In genomic region chr16:9138021-9138680, GRCh38 we compare ENCODE assay signal across 12 cellular contexts. TPM values are rescaled to one million over a fixed set of nuclear protein-coding genes. Genes with fewer than 3 reads are reported as not detected.
DNase-seq lines count a peak whose midpoint lies in the region; ATAC-seq, FAIRE-seq and TF ChIP-seq lines count a peak whose summit lies in the region.
"Had no signal": no experiment of that assay in that cellular context is flagged by ENCODE, and none has a peak within 500 bp of the region (broad histone marks: within the 10 kb centered on the region; RNA-seq: fewer than 3 reads in every experiment).

No MANE protein-coding gene starts in this region.

- H4K20me1 ChIP-seq in IMR-90 (ENCODE audit: insufficient read depth, low read length), result peaks cover 4% of the 10 kb centered on the region; the same call in 1 of the 2 replicates

- H3K79me1 ChIP-seq in IMR-90 (ENCODE audit: low read depth in 1 of 2, low read length in 2 of 2), result peaks cover 0 to 20% of the 10 kb centered on the region in 2 experiments; a peak in 1 of 4 replicates

- TF ChIP-seq POLR2A in IMR-90 (IDR thresholded peaks at IDR 0.05; ENCODE audit: low read depth, low read length), result no peak

- intact Hi-C loops in IMR-90 (cut with micrococcal nuclease) (loop anchor here (2.0 to 10.0 kb wide), 2 partner anchors 573 to 1371 kb away; no protein-coding TSS in a partner anchor), kidney (cut with DNase I) (no loop called here)

- H3K27ac ChIP-seq in IMR-90 (ENCODE audit: insufficient read depth, low read length) (no peak overlapping the region), RWPE2 (ENCODE audit: poor library complexity, severe bottlenecking) (no peak overlapping the region), kidney (ENCODE audit: low read depth in 2 of 2, low read length in 2 of 2) (no peak overlapping the region)

- H3K4me1 ChIP-seq in IMR-90 (ENCODE audit: control insufficient read depth, insufficient read depth, low read length) (no peaks in the 10 kb centered on the region), RWPE2 (ENCODE audit: insufficient read depth, poor library complexity, severe bottlenecking) (peaks cover 9% of the 10 kb centered on the region), kidney (ENCODE audit: control insufficient read depth in 1 of 2, insufficient read depth in 1 of 2, low read depth in 1 of 2, low read length in 2 of 2) (peaks cover 0 to 5% of the 10 kb centered on the region in 2 donors)
- H3K4me1 ChIP-seq: Caco-2 had no signal

- no peaks in the 10 kb centered on the region for H3K27me3 ChIP-seq in IMR-90 (ENCODE audit: control insufficient read depth, insufficient read depth, low read length)
- no peaks in the 10 kb centered on the region for H3K27me3 ChIP-seq in RWPE2 (ENCODE audit: insufficient read depth, poor library complexity, severe bottlenecking)

- peaks cover 22 to 35% of the 10 kb centered on the region in 2 donors for H3K4me1 Mint-ChIP-seq in stimulated activated naive B cell treated with anti-CD40 and anti-IgM and Interleukin-4, amounts not matched to agents 10 μg/mL and 1 μg/mL and 100 μg/mL, for 72 hours
- H3K4me1 Mint-ChIP-seq in activated CD8-positive, alpha-beta memory T cell treated with anti-CD3 and anti-CD28 coated beads, Interleukin-2, amount 10 ng/mL, durations not matched to agents 7 days and 5 days, result peaks cover 22% of the 10 kb centered on the region

- no peak overlapping the region for H4K8ac ChIP-seq in IMR-90 (ENCODE audit: low read depth in 2 of 2, low read length in 2 of 2)

- H2BK5ac ChIP-seq in IMR-90 (ENCODE audit: low read depth, low read length, poor library complexity, severe bottlenecking), result no peak overlapping the region

- no peak for FAIRE-seq in kidney (lab: Jason Lieb, UNC)
- FAIRE-seq: RCC 7860 had no signal

- H3K14ac ChIP-seq in IMR-90 (replicated peaks; ENCODE audit: low read depth, low read length), result no peak overlapping the region

- TF ChIP-seq CTCF in IMR-90 (conservative IDR thresholded peaks at IDR 0.05; ENCODE audit: low read depth, low read length) (no peak), RWPE2 (IDR thresholded peaks at IDR 0.05; ENCODE audit: poor library complexity, severe bottlenecking) (no peak), kidney (IDR thresholded peaks at IDR 0.05; ENCODE audit: borderline replicate concordance, extremely low read depth, insufficient read depth) (no peak)

- no peak overlapping the region for H3K56ac ChIP-seq in IMR-90 (ENCODE audit: extremely low read depth, insufficient read depth, low read length)

- WGBS in IMR-90 (ENCODE audit: extremely low coverage in 2 of 2, insufficient read length in 1 of 2), 2 experiments, result 91% methylated on average over 4 of the region's 14 CpGs; no CpG with 5 or more reads in 1 of the 2 experiments

- no peak overlapping the region for H2BK15ac ChIP-seq in IMR-90 (ENCODE audit: low read depth, low read length)

- H4K91ac ChIP-seq in IMR-90 (ENCODE audit: insufficient read depth, low read depth, low read length), result no peak overlapping the region

- H3K27ac Mint-ChIP-seq in stimulated activated naive B cell treated with anti-CD40 and anti-IgM and Interleukin-4, amounts not matched to agents 10 μg/mL and 1 μg/mL and 100 μg/mL, for 72 hours, result peak overlapping the region; percentile 14
- H3K27ac Mint-ChIP-seq in activated CD8-positive, alpha-beta memory T cell treated with anti-CD3 and anti-CD28 coated beads, Interleukin-2, amount 10 ng/mL, durations not matched to agents 7 days and 5 days, result no peak overlapping the region

- BruUV-seq in IMR-90 (replicated peaks; lab: Mats Ljungman, UMichigan), result no TSS peak

- no peaks in the 10 kb centered on the region for H3K9me3 ChIP-seq in IMR-90 (ENCODE audit: control insufficient read depth, insufficient read depth, low read length)
- no peaks in the 10 kb centered on the region for H3K9me3 ChIP-seq in RWPE2 (ENCODE audit: severe bottlenecking)
- H3K9me3 ChIP-seq in kidney (ENCODE audit: control insufficient read depth in 1 of 2, low read length in 2 of 2), result no peaks in the 10 kb centered on the region
- H3K9me3 ChIP-seq: Caco-2 had no signal

- no peak overlapping the region for H3K23ac ChIP-seq in IMR-90 (ENCODE audit: low read depth, low read length)

- DNase-seq in IMR-90, result no peak
- peak; percentile 24 for DNase-seq in RWPE2 (ENCODE audit: low spot score)
- DNase-seq in kidney, result peak; percentile 14
- DNase-seq in stimulated activated naive B cell treated with anti-CD40 and anti-IgM and Interleukin-4, amounts not matched to agents 10 μg/mL and 1 μg/mL and 100 μg/mL, for 72 hours, result no peak
- no peak for DNase-seq in activated CD8-positive, alpha-beta memory T cell treated with anti-CD3 and anti-CD28 coated beads, Interleukin-2, amount 10 ng/mL, durations not matched to agents 7 days and 5 days
- DNase-seq in NCI-H69 (lab: John Stamatoyannopoulos, UW), result no peak
- DNase-seq: NCI-H187 treated with DMSO at 0.1 percent for 48 hours, NCI-H510A had no signal

- no peak overlapping the region for H3K4me2 ChIP-seq in IMR-90 (ENCODE audit: low read depth, low read length)

- no peak for TF ChIP-seq RAD21 in IMR-90 (IDR thresholded peaks at IDR 0.05; ENCODE audit: low read length)

- no peak overlapping the region for H4K5ac ChIP-seq in IMR-90 (ENCODE audit: low read depth, low read length)

- in situ Hi-C loops in IMR-90 (cut with MboI; ENCODE audit: low sequenced_read_pairs), result loop anchor here (25.0 kb wide), 2 partner anchors 476 to 576 kb away; partner anchors contain the start of gene ABAT

- CTCF ChIA-PET in IMR-90 (lab: Yijun Ruan, JAX), result interaction anchor here (1.6 to 1.7 kb wide), 2 partner anchors 10 to 13 kb away, joined by 4 read pairs; no protein-coding TSS in a partner anchor
- CTCF ChIA-PET in activated CD8-positive, alpha-beta memory T cell treated with anti-CD3 and anti-CD28 coated beads, Interleukin-2, amount 10 ng/mL, durations not matched to agents 7 days and 5 days (lab: Charles Lee), result interaction anchor here (0.6 to 2.4 kb wide), 21 partner anchors 10 to 1044 kb away, joined by 3 to 9 read pairs (median 4); partner anchors contain the start of genes GRIN2A and METTL22

- H3K36me3 ChIP-seq in IMR-90 (ENCODE audit: control insufficient read depth, insufficient read depth, low read length) (no peaks in the 10 kb centered on the region), RWPE2 (ENCODE audit: low read depth) (no peaks in the 10 kb centered on the region), kidney (ENCODE audit: control insufficient read depth in 1 of 2, insufficient read depth in 2 of 2, low read length in 2 of 2) (no peaks in the 10 kb centered on the region)

- H3K9me3 Mint-ChIP-seq in stimulated activated naive B cell treated with anti-CD40 and anti-IgM and Interleukin-4, amounts not matched to agents 10 μg/mL and 1 μg/mL and 100 μg/mL, for 72 hours, result peaks cover 2 to 3% of the 10 kb centered on the region in 2 donors
- no peaks in the 10 kb centered on the region for H3K9me3 Mint-ChIP-seq in activated CD8-positive, alpha-beta memory T cell treated with anti-CD3 and anti-CD28 coated beads, Interleukin-2, amount 10 ng/mL, durations not matched to agents 7 days and 5 days (ENCODE audit: low read depth)
- H3K9me3 Mint-ChIP-seq: HFFc6 had no signal

- no peak overlapping the region for H3K4me3 Mint-ChIP-seq in stimulated activated naive B cell treated with anti-CD40 and anti-IgM and Interleukin-4, amounts not matched to agents 10 μg/mL and 1 μg/mL and 100 μg/mL, for 72 hours
- H3K4me3 Mint-ChIP-seq in activated CD8-positive, alpha-beta memory T cell treated with anti-CD3 and anti-CD28 coated beads, Interleukin-2, amount 10 ng/mL, durations not matched to agents 7 days and 5 days, result no peak overlapping the region
- H3K4me3 Mint-ChIP-seq: HFFc6 had no signal

- no peak overlapping the region for H3K4ac ChIP-seq in IMR-90 (ENCODE audit: low read depth, low read length)

- dilution Hi-C loops in IMR-90 (cut with HindIII; ENCODE audit: low sequenced_read_pairs, unreplicated experiment), result no loop called here

- H2AK5ac ChIP-seq in IMR-90 (ENCODE audit: low read depth, low read length), result no peak overlapping the region

- H3K9ac ChIP-seq in IMR-90 (ENCODE audit: low read depth, low read length) (no peak overlapping the region), kidney (ENCODE audit: low read length in 2 of 2) (no peak overlapping the region)

- POLR2A ChIA-PET in IMR-90 (lab: Charles Lee; ENCODE audit: unreplicated experiment), result no interaction called here

- H3K9me1 ChIP-seq in IMR-90 (ENCODE audit: insufficient read depth, low read length), result peaks cover 3% of the 10 kb centered on the region

- no peak overlapping the region for H3K18ac ChIP-seq in IMR-90 (ENCODE audit: low read depth, low read length)

- no peak overlapping the region for H3K4me3 ChIP-seq in IMR-90 (ENCODE audit: insufficient read depth, low read depth, low read length)
- H3K4me3 ChIP-seq in RWPE2 (ENCODE audit: severe bottlenecking), result no peak overlapping the region
- no peak overlapping the region for H3K4me3 ChIP-seq in kidney (ENCODE audit: low read length in 2 of 2)

- H2BK120ac ChIP-seq in IMR-90 (ENCODE audit: low read depth, low read length), result no peak overlapping the region

- H2AK9ac ChIP-seq in IMR-90 (replicated peaks; ENCODE audit: low read depth, low read length, poor library complexity), result no peak overlapping the region

- H2AFZ ChIP-seq in IMR-90 (replicated peaks; ENCODE audit: low read length, poor library complexity), result peak overlapping the region; percentile 43

- peaks cover 20 to 30% of the 10 kb centered on the region in 2 donors for H3K36me3 Mint-ChIP-seq in stimulated activated naive B cell treated with anti-CD40 and anti-IgM and Interleukin-4, amounts not matched to agents 10 μg/mL and 1 μg/mL and 100 μg/mL, for 72 hours
- H3K36me3 Mint-ChIP-seq in activated CD8-positive, alpha-beta memory T cell treated with anti-CD3 and anti-CD28 coated beads, Interleukin-2, amount 10 ng/mL, durations not matched to agents 7 days and 5 days, result no peaks in the 10 kb centered on the region

- ATAC-seq in IMR-90 (ENCODE audit: low read depth), result no peak
- no peak for ATAC-seq in RWPE2 (ENCODE audit: low read depth)
- ATAC-seq in stimulated activated naive B cell treated with anti-CD40 and anti-IgM and Interleukin-4, amounts not matched to agents 10 μg/mL and 1 μg/mL and 100 μg/mL, for 72 hours (replicated peaks), result no peak
- no peak for ATAC-seq in activated CD8-positive, alpha-beta memory T cell treated with anti-CD3 and anti-CD28 coated beads, Interleukin-2, amount 10 ng/mL, durations not matched to agents 7 days and 5 days
- no peak for ATAC-seq in HG02759 (IDR thresholded peaks at IDR 0.05; ENCODE audit: unreplicated experiment)

- H3K27me3 Mint-ChIP-seq in stimulated activated naive B cell treated with anti-CD40 and anti-IgM and Interleukin-4, amounts not matched to agents 10 μg/mL and 1 μg/mL and 100 μg/mL, for 72 hours, result peaks cover 0 to 8% of the 10 kb centered on the region in 2 donors
- peaks cover 2% of the 10 kb centered on the region for H3K27me3 Mint-ChIP-seq in activated CD8-positive, alpha-beta memory T cell treated with anti-CD3 and anti-CD28 coated beads, Interleukin-2, amount 10 ng/mL, durations not matched to agents 7 days and 5 days

- no peak overlapping the region for H2BK20ac ChIP-seq in IMR-90 (ENCODE audit: low read depth, low read length)

RNA-seq across cellular contexts. Expression of gene HAPSTR1, which starts 46.7 kb away (rescaled TPM):
- total RNA-seq in IMR-90 (2012; rRNA removed), result 56.5 and 81.9 TPM in 2 replicates
- 18.4 and 22.2 TPM in 2 replicates for polyA plus RNA-seq in IMR-90 (2012; rRNA removed)
- polyA plus RNA-seq in IMR-90 (2012; cell fraction: cytosol; rRNA removed), result 5.9 and 7.3 TPM in 2 replicates
- polyA plus RNA-seq in IMR-90 (2012; cell fraction: nucleus; rRNA removed; ENCODE audit: low replicate concordance), result 5.7 and 23.8 TPM in 2 replicates
- total RNA-seq in kidney, result 77.0 TPM
- polyA plus RNA-seq in kidney (ENCODE audit: insufficient read depth, low read depth, low replicate concordance), result 14.7 TPM
- 10 to 100 TPM; 52.3 to 63.8 TPM for total RNA-seq in activated CD8-positive, alpha-beta memory T cell treated with anti-CD3 and anti-CD28 coated beads, Interleukin-2, amount 10 ng/mL, durations not matched to agents 7 days and 5 days

Comparison
In these comparisons a context has a peak if more than half of its experiments do, and no peak if none do; other contexts are left out.
1. DNase-seq: peak in RWPE2 (single experiment) and kidney (single experiment); none in IMR-90 (single experiment), stimulated activated naive B cell treated with anti-CD40 and anti-IgM and Interleukin-4, amounts not matched to agents 10 μg/mL and 1 μg/mL and 100 μg/mL, for 72 hours (single experiment), activated CD8-positive, alpha-beta memory T cell treated with anti-CD3 and anti-CD28 coated beads, Interleukin-2, amount 10 ng/mL, durations not matched to agents 7 days and 5 days (single experiment) and NCI-H69 (single experiment).